ENCODE assay signal across 8 cellular contexts in the genomic region with DNA sequence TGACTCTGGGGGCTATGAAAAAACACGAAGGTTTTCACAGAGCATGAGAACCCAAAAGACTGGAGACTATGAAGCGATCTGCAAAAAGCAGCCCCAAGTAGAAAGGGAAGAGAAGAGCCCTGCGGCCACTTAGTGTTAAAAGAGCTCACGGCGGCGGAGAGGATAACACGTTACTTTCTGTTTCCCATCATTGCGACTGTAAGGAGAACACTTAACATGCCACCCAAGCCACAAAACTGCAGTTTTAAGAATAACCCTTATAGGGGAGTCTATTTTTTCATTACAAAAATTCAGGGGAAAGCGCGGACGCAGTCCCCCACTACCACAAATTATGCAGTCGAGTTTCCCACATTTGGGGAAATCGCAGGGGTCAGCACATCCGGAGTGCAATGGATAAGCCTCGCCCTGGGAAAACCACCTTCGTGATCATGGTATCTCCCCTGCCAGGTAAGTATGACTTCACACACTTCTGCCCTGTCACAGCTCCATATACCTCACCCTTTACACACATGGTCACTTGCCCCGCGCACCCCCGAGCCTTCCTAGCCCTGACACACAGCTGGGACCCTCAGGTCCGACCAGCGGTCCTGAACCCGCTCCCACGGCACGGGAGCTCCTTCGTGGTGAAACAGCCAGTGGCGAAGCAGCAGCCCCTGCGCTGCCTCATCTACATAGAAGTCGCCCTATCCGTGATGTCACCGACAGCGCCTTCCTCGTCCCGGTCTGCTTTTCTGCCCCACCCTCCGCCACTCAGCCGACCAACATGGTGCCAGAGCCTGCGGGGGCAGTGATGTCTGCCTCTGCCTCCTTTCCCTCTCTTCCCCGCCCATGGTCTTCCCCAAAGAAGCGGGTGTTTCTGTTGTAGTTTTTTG.
DNase-seq lines count a peak whose midpoint lies in the region; ATAC-seq and TF ChIP-seq lines count a peak whose summit lies in the region.
"Not testable (repeated sequence)": the region's sequence is repeated elsewhere in the genome, so short reads cannot be mapped to it uniquely, and the experiment has no call there.

No MANE protein-coding gene starts in this region.

- not testable (repeated sequence) for H3K9me3 ChIP-seq in CD4-positive, alpha-beta T cell (ENCODE audit: control insufficient read depth, low read length); right lobe of liver

- H3K27me3 Mint-ChIP-seq in CD4-positive, alpha-beta T cell, result not testable (repeated sequence)

- not testable (repeated sequence) for H3K36me3 Mint-ChIP-seq in CD4-positive, alpha-beta T cell (ENCODE audit: low read depth)

- H3K4me3 ChIP-seq in right lobe of liver, result peak overlapping the region; percentile 21 to 37 (median 28)

- not testable (repeated sequence) for H3K4me1 ChIP-seq in right lobe of liver

- WGBS in right lobe of liver (ENCODE audit: insufficient coverage, low coverage, low lambda C conversion rate, missing lambda C conversion rate), result 0% methylated on average over 3 of the region's 38 CpGs

- H3K36me3 ChIP-seq in right lobe of liver, result not testable (repeated sequence)

- CTCF ChIA-PET in CD4-positive, alpha-beta T cell (lab: Charles Lee), result not testable (repeated sequence)

- H3K27ac Mint-ChIP-seq in CD4-positive, alpha-beta T cell, result peak overlapping the region; percentile 97

- not testable (repeated sequence) for H3K27me3 ChIP-seq in CD4-positive, alpha-beta T cell (ENCODE audit: control insufficient read depth, insufficient read depth, low read length); right lobe of liver

- peak; percentile 78 for ATAC-seq in CD4-positive, alpha-beta T cell (ENCODE audit: poor library complexity)
- ATAC-seq in GM19397 (IDR thresholded peaks at IDR 0.05; ENCODE audit: unreplicated experiment), result peak; percentile 80
- ATAC-seq in HG03457 (IDR thresholded peaks at IDR 0.05; ENCODE audit: unreplicated experiment), result peak; percentile 58
- ATAC-seq in right lobe of liver, result peak; percentile 82 to 88 (median 86)

- POLR2A ChIA-PET in CD4-positive, alpha-beta T cell (lab: Charles Lee), result not testable (repeated sequence)

- H3K27ac ChIP-seq in CD4-positive, alpha-beta T cell (ENCODE audit: low read depth, low read length), result peak overlapping the region; percentile 29
- H3K27ac ChIP-seq in right lobe of liver, result peak overlapping the region in 1 of 3 donors; percentile 51

- TF ChIP-seq POLR2A in right lobe of liver (IDR thresholded peaks at IDR 0.05), result peak; percentile 85

- intact Hi-C loops in CD4-positive, alpha-beta T cell (cut with DNase I, micrococcal nuclease); right lobe of liver (cut with DNase I): not testable (repeated sequence)

- peak; percentile 24 to 73 (median 52) for DNase-seq in CD4-positive, alpha-beta T cell
- DNase-seq in NCI-H526 (lab: John Stamatoyannopoulos, UW), result peak; percentile 90 to 98
- peak; percentile 59 for DNase-seq in activated CD4-positive, alpha-beta T cell treated with anti-CD3 and anti-CD28 coated beads, Interleukin-2, amount 50 U/mL, for 1 hour
- DNase-seq in dermis microvascular lymphatic vessel endothelial cell (ENCODE audit: low read depth in 2 of 2), result peak; percentile 63 to 76
- peak in 2 of 3 donors; percentile 38 to 62 for DNase-seq in right lobe of liver
- DNase-seq in stimulated activated CD4-positive, alpha-beta T cell treated with anti-CD3 and anti-CD28 coated beads, Interleukin-4, amount 100 ng/mL, for 24 hours, result peak; percentile 82

- H3K4me1 Mint-ChIP-seq in CD4-positive, alpha-beta T cell (ENCODE audit: low read depth), result not testable (repeated sequence)

- not testable (repeated sequence) for TF ChIP-seq CTCF in CD4-positive, alpha-beta T cell (IDR thresholded peaks at IDR 0.05); right lobe of liver (IDR thresholded peaks at IDR 0.05)

- H3K9me3 Mint-ChIP-seq in CD4-positive, alpha-beta T cell, result not testable (repeated sequence)

- H3K4me3 Mint-ChIP-seq in CD4-positive, alpha-beta T cell, result peak overlapping the region; percentile 89
